7 cellular contexts compared by ENCODE assay signal in genomic region chr11:96215094-96215782, GRCh38.
DNase-seq lines count a peak whose midpoint lies in the region; ATAC-seq and TF ChIP-seq lines count a peak whose summit lies in the region.

No MANE protein-coding gene starts in this region.

- H3K4me2 ChIP-seq in GM23338, result no peak overlapping the region

- no TSS peak for BruUV-seq in MCF 10A (replicated peaks; lab: Mats Ljungman, UMichigan)

- H3K27me3 Mint-ChIP-seq in GM23338 (ENCODE audit: insufficient read depth, low read depth, poor library complexity) (no peaks in the 10 kb centered on the region), MCF 10A (ENCODE audit: insufficient read depth, unreplicated experiment) (no peaks in the 10 kb centered on the region), mesothelial cell of epicardium (ENCODE audit: low read depth) (no peaks in the 10 kb centered on the region)

- H3K4me1 Mint-ChIP-seq in GM23338 (peaks cover 33% of the 10 kb centered on the region), MCF 10A (ENCODE audit: insufficient read depth, unreplicated experiment) (peaks cover 44% of the 10 kb centered on the region), mesothelial cell of epicardium (peaks cover 69% of the 10 kb centered on the region)

- CTCF ChIA-PET in MCF 10A (lab: Yijun Ruan, JAX), result interaction anchor here (0.6 to 1.6 kb wide), 4 partner anchors 11 to 41 kb away, joined by 3 to 5 read pairs (median 4); no protein-coding TSS in a partner anchor

- intact Hi-C loops in MCF 10A (cut with micrococcal nuclease), result no loop called here

- no peaks in the 10 kb centered on the region for H3K79me2 ChIP-seq in GM23338 (replicated peaks; ENCODE audit: insufficient read depth)

- no peaks in the 10 kb centered on the region for H3K36me3 ChIP-seq in GM23338 (ENCODE audit: insufficient read depth)

- H2AFZ ChIP-seq in GM23338, result no peak overlapping the region

- H3K9me2 ChIP-seq in GM23338 (ENCODE audit: insufficient read depth), result peaks cover 8% of the 10 kb centered on the region

- H3K9me3 Mint-ChIP-seq in GM23338 (no peaks in the 10 kb centered on the region), MCF 10A (ENCODE audit: unreplicated experiment) (no peaks in the 10 kb centered on the region), mesothelial cell of epicardium (no peaks in the 10 kb centered on the region)

- no peak overlapping the region for H3K27ac ChIP-seq in GM23338 (ENCODE audit: low read depth)

- ATAC-seq in GM18858 (IDR thresholded peaks at IDR 0.05; ENCODE audit: unreplicated experiment) (peak; percentile 62), GM23338 (peak; percentile 50; the same call in 2 of the 3 replicates)

- no peaks in the 10 kb centered on the region for H4K20me1 ChIP-seq in GM23338 (replicated peaks; ENCODE audit: insufficient read depth)

- no peak for DNase-seq in GM23338 (ENCODE audit: low spot score)
- DNase-seq in M059J (ENCODE audit: low read depth), result peak; percentile 89
- peak; percentile 46 for DNase-seq in MCF 10A (ENCODE audit: unreplicated experiment)
- no peak for DNase-seq in mesothelial cell of epicardium (ENCODE audit: low spot score in 2 of 2, unreplicated experiment in 2 of 2)
- no peak for DNase-seq in AG08395 (ENCODE audit: low spot score)
- DNase-seq in NCI-H2227 treated with DMSO at 0.1 percent for 48 hours (lab: John Stamatoyannopoulos, UW), result no peak

- H3K27ac Mint-ChIP-seq in GM23338 (no peak overlapping the region), MCF 10A (ENCODE audit: low read depth, unreplicated experiment) (peak overlapping the region; percentile 36), mesothelial cell of epicardium (peak overlapping the region; percentile 92)

- no peaks in the 10 kb centered on the region for H3K27me3 ChIP-seq in GM23338 (ENCODE audit: insufficient read depth)

- H3K36me3 Mint-ChIP-seq in GM23338 (ENCODE audit: low read depth), result no peaks in the 10 kb centered on the region
- H3K36me3 Mint-ChIP-seq in MCF 10A (ENCODE audit: insufficient read depth, unreplicated experiment), result no peaks in the 10 kb centered on the region
- H3K36me3 Mint-ChIP-seq in mesothelial cell of epicardium, result no peaks in the 10 kb centered on the region

- no peaks in the 10 kb centered on the region for H3F3A ChIP-seq in GM23338 (replicated peaks; ENCODE audit: low read depth)

- POLR2A ChIA-PET in MCF 10A (lab: Yijun Ruan, JAX), result interaction anchor here (0.6 to 1.9 kb wide), 5 partner anchors 11 to 150 kb away, joined by 3 to 7 read pairs (median 3); partner anchors contain the start of gene MAML2

- peaks cover 18% of the 10 kb centered on the region for H3K4me1 ChIP-seq in GM23338 (ENCODE audit: insufficient read depth)

- H3K4me3 Mint-ChIP-seq in GM23338, result no peak overlapping the region
- no peak overlapping the region for H3K4me3 Mint-ChIP-seq in MCF 10A (ENCODE audit: unreplicated experiment)
- no peak overlapping the region for H3K4me3 Mint-ChIP-seq in mesothelial cell of epicardium

- TF ChIP-seq CTCF in GM23338 (conservative IDR thresholded peaks at IDR 0.05; ENCODE audit: low read depth in 2 of 2), result no peak
- no peak for TF ChIP-seq CTCF in MCF 10A (IDR thresholded peaks at IDR 0.05; ENCODE audit: unreplicated experiment)
- TF ChIP-seq CTCF in mesothelial cell of epicardium (IDR thresholded peaks at IDR 0.05; ENCODE audit: unreplicated experiment), result no peak

- no peak overlapping the region for H3K4me3 ChIP-seq in GM23338

TF ChIP-seq in GM23338, 12 proteins besides CTCF, POLR2A, EP300 and RAD21 (continues in another document):
- TF ChIP-seq ZNF331 (CRISPR knock-in tag; IDR thresholded peaks at IDR 0.05; ENCODE audit: low read depth) (no peak), ZNF462 (CRISPR knock-in tag; IDR thresholded peaks at IDR 0.05) (no peak), STAT1 (IDR thresholded peaks at IDR 0.05; ENCODE audit: unreplicated experiment) (no peak)
- TF ChIP-seq, protein P1, sequence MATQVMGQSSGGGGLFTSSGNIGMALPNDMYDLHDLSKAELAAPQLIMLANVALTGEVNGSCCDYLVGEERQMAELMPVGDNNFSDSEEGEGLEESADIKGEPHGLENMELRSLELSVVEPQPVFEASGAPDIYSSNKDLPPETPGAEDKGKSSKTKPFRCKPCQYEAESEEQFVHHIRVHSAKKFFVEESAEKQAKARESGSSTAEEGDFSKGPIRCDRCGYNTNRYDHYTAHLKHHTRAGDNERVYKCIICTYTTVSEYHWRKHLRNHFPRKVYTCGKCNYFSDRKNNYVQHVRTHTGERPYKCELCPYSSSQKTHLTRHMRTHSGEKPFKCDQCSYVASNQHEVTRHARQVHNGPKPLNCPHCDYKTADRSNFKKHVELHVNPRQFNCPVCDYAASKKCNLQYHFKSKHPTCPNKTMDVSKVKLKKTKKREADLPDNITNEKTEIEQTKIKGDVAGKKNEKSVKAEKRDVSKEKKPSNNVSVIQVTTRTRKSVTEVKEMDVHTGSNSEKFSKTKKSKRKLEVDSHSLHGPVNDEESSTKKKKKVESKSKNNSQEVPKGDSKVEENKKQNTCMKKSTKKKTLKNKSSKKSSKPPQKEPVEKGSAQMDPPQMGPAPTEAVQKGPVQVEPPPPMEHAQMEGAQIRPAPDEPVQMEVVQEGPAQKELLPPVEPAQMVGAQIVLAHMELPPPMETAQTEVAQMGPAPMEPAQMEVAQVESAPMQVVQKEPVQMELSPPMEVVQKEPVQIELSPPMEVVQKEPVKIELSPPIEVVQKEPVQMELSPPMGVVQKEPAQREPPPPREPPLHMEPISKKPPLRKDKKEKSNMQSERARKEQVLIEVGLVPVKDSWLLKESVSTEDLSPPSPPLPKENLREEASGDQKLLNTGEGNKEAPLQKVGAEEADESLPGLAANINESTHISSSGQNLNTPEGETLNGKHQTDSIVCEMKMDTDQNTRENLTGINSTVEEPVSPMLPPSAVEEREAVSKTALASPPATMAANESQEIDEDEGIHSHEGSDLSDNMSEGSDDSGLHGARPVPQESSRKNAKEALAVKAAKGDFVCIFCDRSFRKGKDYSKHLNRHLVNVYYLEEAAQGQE (IDR thresholded peaks at IDR 0.05; ENCODE audit: unreplicated experiment), result no peak

Comparison
In these comparisons a context has a peak if more than half of its experiments do, and no peak if none do; other contexts are left out.
1. DNase-seq: peak in M059J (single experiment) and MCF 10A (single experiment); none in GM23338 (single experiment), mesothelial cell of epicardium (0 of 2), AG08395 (single experiment) and NCI-H2227 treated with DMSO at 0.1 percent for 48 hours (single experiment).